ENCODE assay signal across 14 cellular contexts in genomic region chr3:180980612-180981011, GRCh38. TPM values are rescaled to one million over a fixed set of nuclear protein-coding genes. Genes with fewer than 3 reads are reported as not detected.
DNase-seq lines count a peak whose midpoint lies in the region; ATAC-seq and TF ChIP-seq lines count a peak whose summit lies in the region.
"Had no signal": no experiment of that assay in that cellular context is flagged by ENCODE, and none has a peak within 500 bp of the region (broad histone marks: within the 10 kb centered on the region; RNA-seq: fewer than 3 reads in every experiment).

No MANE protein-coding gene starts in this region.

- no peaks in the 10 kb centered on the region for H3K27me3 Mint-ChIP-seq in CD4-positive, CD25-positive, alpha-beta regulatory T cell
- H3K27me3 Mint-ChIP-seq in central memory CD8-positive, alpha-beta T cell: no peaks in the 10 kb centered on the region
- no peaks in the 10 kb centered on the region for H3K27me3 Mint-ChIP-seq in activated CD4-positive, alpha-beta memory T cell treated with anti-CD3 and anti-CD28 coated beads, Interleukin-2, amount 10 ng/mL, durations not matched to agents 7 days and 5 days
- H3K27me3 Mint-ChIP-seq: CD4-positive, alpha-beta memory T cell had no signal

- intact Hi-C loops in right lobe of liver (cut with DNase I): no loop called here

- H3K4me3 ChIP-seq in CD4-positive, CD25-positive, alpha-beta regulatory T cell (ENCODE audit: low read depth, low read length): no peak overlapping the region
- no peak overlapping the region for H3K4me3 ChIP-seq in right lobe of liver
- H3K4me3 ChIP-seq: lung, ovary had no signal

- TF ChIP-seq CTCF in right lobe of liver (IDR thresholded peaks at IDR 0.05): no peak

- H3K36me3 ChIP-seq in CD4-positive, CD25-positive, alpha-beta regulatory T cell (ENCODE audit: control insufficient read depth, insufficient read depth, low read length): peaks cover 49% of the 10 kb centered on the region
- H3K36me3 ChIP-seq in right lobe of liver: peaks cover 0 to 24% (median 7%) of the 10 kb centered on the region in 4 donors
- H3K36me3 ChIP-seq: ovary had no signal

- no peaks in the 10 kb centered on the region for H3K4me1 ChIP-seq in CD4-positive, CD25-positive, alpha-beta regulatory T cell (ENCODE audit: control insufficient read depth, insufficient read depth, low read length, poor library complexity, severe bottlenecking)
- H3K4me1 ChIP-seq in right lobe of liver: peaks cover 0 to 16% (median 0%) of the 10 kb centered on the region in 4 donors

- DNase-seq in CD4-positive, CD25-positive, alpha-beta regulatory T cell: no peak
- DNase-seq in central memory CD8-positive, alpha-beta T cell (ENCODE audit: low spot score in 2 of 2): no peak
- DNase-seq in right lobe of liver: no peak
- no peak for DNase-seq in stimulated activated naive CD4-positive, alpha-beta T cell treated with Interleukin-2 at 50 U/mL for 16 hours (lab: John Stamatoyannopoulos, UW)
- DNase-seq in activated CD4-positive, alpha-beta memory T cell treated with anti-CD3 and anti-CD28 coated beads, Interleukin-2, amount 10 ng/mL, durations not matched to agents 7 days and 5 days: no peak
- DNase-seq in NCI-H1092 treated with DMSO at 0.1 percent for 48 hours (lab: John Stamatoyannopoulos, UW): no peak
- DNase-seq: CD4-positive, alpha-beta memory T cell; NCI-H1092; NCI-H524; ovary; stimulated activated CD4-positive, alpha-beta T cell treated with anti-CD3 and anti-CD28 coated beads, Interleukin-2, amount 100 ng/mL, for 24 hours had no signal

- no peaks in the 10 kb centered on the region for H3K9me3 ChIP-seq in CD4-positive, CD25-positive, alpha-beta regulatory T cell (ENCODE audit: control insufficient read depth in 2 of 2, low read length in 2 of 2)
- H3K9me3 ChIP-seq in right lobe of liver: no peaks in the 10 kb centered on the region
- H3K9me3 ChIP-seq: ovary had no signal

- no peak overlapping the region for H3K4me3 Mint-ChIP-seq in CD4-positive, CD25-positive, alpha-beta regulatory T cell
- no peak overlapping the region for H3K4me3 Mint-ChIP-seq in central memory CD8-positive, alpha-beta T cell
- no peak overlapping the region for H3K4me3 Mint-ChIP-seq in activated CD4-positive, alpha-beta memory T cell treated with anti-CD3 and anti-CD28 coated beads, Interleukin-2, amount 10 ng/mL, durations not matched to agents 7 days and 5 days
- H3K4me3 Mint-ChIP-seq: CD4-positive, alpha-beta memory T cell had no signal

- POLR2A ChIA-PET in activated CD4-positive, alpha-beta memory T cell treated with anti-CD3 and anti-CD28 coated beads, Interleukin-2, amount 10 ng/mL, durations not matched to agents 7 days and 5 days (lab: Charles Lee): interaction anchor here (0.8 kb wide), 1 partner anchor 9 kb away, joined by 3 read pairs; the partner anchor contains the start of gene DNAJC19

- peaks cover 5 to 19% (median 13%) of the 10 kb centered on the region in 4 donors for H3K4me1 Mint-ChIP-seq in CD4-positive, CD25-positive, alpha-beta regulatory T cell
- no peaks in the 10 kb centered on the region for H3K4me1 Mint-ChIP-seq in central memory CD8-positive, alpha-beta T cell
- H3K4me1 Mint-ChIP-seq in activated CD4-positive, alpha-beta memory T cell treated with anti-CD3 and anti-CD28 coated beads, Interleukin-2, amount 10 ng/mL, durations not matched to agents 7 days and 5 days: no peaks in the 10 kb centered on the region

- no peak for TF ChIP-seq POLR2A in right lobe of liver (IDR thresholded peaks at IDR 0.05)

- ATAC-seq in CD4-positive, CD25-positive, alpha-beta regulatory T cell (ENCODE audit: low read depth in 2 of 2): no peak
- ATAC-seq in HG02852 (IDR thresholded peaks at IDR 0.05; ENCODE audit: unreplicated experiment) (peak; percentile 38), right lobe of liver (peak; percentile 40 to 79 (median 54)), GM19328 (IDR thresholded peaks at IDR 0.05; ENCODE audit: unreplicated experiment) (no peak)
- ATAC-seq in central memory CD8-positive, alpha-beta T cell (replicated peaks; ENCODE audit: extremely low read depth, poor library complexity, severe bottlenecking): no peak

- no peaks in the 10 kb centered on the region for H3K9me3 Mint-ChIP-seq in CD4-positive, CD25-positive, alpha-beta regulatory T cell
- H3K9me3 Mint-ChIP-seq in central memory CD8-positive, alpha-beta T cell: no peaks in the 10 kb centered on the region
- H3K9me3 Mint-ChIP-seq in activated CD4-positive, alpha-beta memory T cell treated with anti-CD3 and anti-CD28 coated beads, Interleukin-2, amount 10 ng/mL, durations not matched to agents 7 days and 5 days: no peaks in the 10 kb centered on the region
- H3K9me3 Mint-ChIP-seq: CD4-positive, alpha-beta memory T cell had no signal

- no peaks in the 10 kb centered on the region for H3K27me3 ChIP-seq in CD4-positive, CD25-positive, alpha-beta regulatory T cell (ENCODE audit: control insufficient read depth, insufficient read depth, low read length)
- H3K27me3 ChIP-seq in right lobe of liver: no peaks in the 10 kb centered on the region
- H3K27me3 ChIP-seq: ovary had no signal

- CTCF ChIA-PET in activated CD4-positive, alpha-beta memory T cell treated with anti-CD3 and anti-CD28 coated beads, Interleukin-2, amount 10 ng/mL, durations not matched to agents 7 days and 5 days (lab: Charles Lee): interaction anchor here (0.5 to 1.4 kb wide), 2 partner anchors 10 to 1778 kb away, joined by 3 read pairs; no protein-coding TSS in a partner anchor

- H3K27ac ChIP-seq in CD4-positive, CD25-positive, alpha-beta regulatory T cell (ENCODE audit: insufficient read depth, low read length, poor library complexity, severe bottlenecking): peak overlapping the region; percentile 36
- no peak overlapping the region for H3K27ac ChIP-seq in right lobe of liver
- H3K27ac ChIP-seq: ovary had no signal

- H3K27ac Mint-ChIP-seq in CD4-positive, CD25-positive, alpha-beta regulatory T cell: peak overlapping the region in 1 of 3 donors; percentile 4
- peak overlapping the region; percentile 16 for H3K27ac Mint-ChIP-seq in central memory CD8-positive, alpha-beta T cell (ENCODE audit: low read depth)
- H3K27ac Mint-ChIP-seq in activated CD4-positive, alpha-beta memory T cell treated with anti-CD3 and anti-CD28 coated beads, Interleukin-2, amount 10 ng/mL, durations not matched to agents 7 days and 5 days: no peak overlapping the region

- peaks cover 10% of the 10 kb centered on the region for H3K36me3 Mint-ChIP-seq in CD4-positive, CD25-positive, alpha-beta regulatory T cell
- H3K36me3 Mint-ChIP-seq in central memory CD8-positive, alpha-beta T cell (ENCODE audit: insufficient read depth): peaks cover 19% of the 10 kb centered on the region
- peaks cover 43% of the 10 kb centered on the region for H3K36me3 Mint-ChIP-seq in activated CD4-positive, alpha-beta memory T cell treated with anti-CD3 and anti-CD28 coated beads, Interleukin-2, amount 10 ng/mL, durations not matched to agents 7 days and 5 days (ENCODE audit: low read depth)

RNA-seq across cellular contexts. Expression of gene DNAJC19, which starts 8.9 kb away (rescaled TPM):
- 23.8 TPM for total RNA-seq in CD4-positive, CD25-positive, alpha-beta regulatory T cell
- 100 to 1,000 TPM in 1 of 4 donors, 10 to 100 TPM in 3; 85.4 to 112 (median 89.7) TPM for polyA plus RNA-seq in CD4-positive, CD25-positive, alpha-beta regulatory T cell
- total RNA-seq in right lobe of liver: 10 to 100 TPM; 21.0 to 52.8 (median 28.5) TPM
- total RNA-seq in activated CD4-positive, alpha-beta memory T cell treated with anti-CD3 and anti-CD28 coated beads, Interleukin-2, amount 10 ng/mL, durations not matched to agents 7 days and 5 days: 10 to 100 TPM; 40.3 to 44.7 TPM

Comparison
In these comparisons a context has a peak if more than half of its experiments do, and no peak if none do; other contexts are left out.
1. ATAC-seq: peak in HG02852 (single experiment) and right lobe of liver (4 of 4); none in CD4-positive, CD25-positive, alpha-beta regulatory T cell (0 of 2), central memory CD8-positive, alpha-beta T cell (single experiment) and GM19328 (single experiment).